8 cellular contexts compared by ENCODE assay signal in genomic region chr17:27333410-27333980, GRCh38. TPM values are rescaled to one million over a fixed set of nuclear protein-coding genes. Genes with fewer than 3 reads are reported as not detected.
A peak's percentile ranks its signal among the peaks of the same experiment; 100 is the strongest.
DNase-seq lines count a peak whose midpoint lies in the region; ATAC-seq lines count a peak whose summit lies in the region.

No MANE protein-coding gene starts in this region.

- H3K4me3 ChIP-seq in HUES48 (ENCODE audit: low read depth, low read length), result peak overlapping the region; percentile 67
- peak overlapping the region; percentile 56 for H3K4me3 ChIP-seq in right cardiac atrium (ENCODE audit: low read length)

- no peaks in the 10 kb centered on the region for H3K27me3 ChIP-seq in HUES48 (ENCODE audit: control insufficient read depth, insufficient read depth, low read length)
- H3K27me3 ChIP-seq in right cardiac atrium (ENCODE audit: control insufficient read depth, insufficient read depth), result no peaks in the 10 kb centered on the region

- intact Hi-C loops in right cardiac atrium (cut with DNase I), result loop anchor here in 3 of 4 donors (2.0 to 5.0 kb wide), 4 partner anchors 36 to 97 kb away; partner anchors contain the start of gene WSB1 (in 1 of the 3)

- H3K4me1 Mint-ChIP-seq in activated T-cell treated with anti-CD3 and anti-CD28 coated beads, Interleukin-2, amount 50 U/mL, for 24 hours (ENCODE audit: low read depth), result peaks cover 22% of the 10 kb centered on the region
- H3K4me1 Mint-ChIP-seq in stimulated activated memory B cell treated with anti-CD40 and anti-IgM and Interleukin-4, amounts not matched to agents 10 μg/mL and 1 μg/mL and 100 μg/mL, for 72 hours, result peaks cover 52% of the 10 kb centered on the region

- no peak for ATAC-seq in right cardiac atrium
- peak; percentile 41 for ATAC-seq in stimulated activated memory B cell treated with anti-CD40 and anti-IgM and Interleukin-4, amounts not matched to agents 10 μg/mL and 1 μg/mL and 100 μg/mL, for 72 hours
- no peak for ATAC-seq in HG03432 (IDR thresholded peaks at IDR 0.05; ENCODE audit: unreplicated experiment)

- H3K36me3 Mint-ChIP-seq in activated T-cell treated with anti-CD3 and anti-CD28 coated beads, Interleukin-2, amount 50 U/mL, for 24 hours (ENCODE audit: low read depth), result no peaks in the 10 kb centered on the region
- no peaks in the 10 kb centered on the region for H3K36me3 Mint-ChIP-seq in stimulated activated memory B cell treated with anti-CD40 and anti-IgM and Interleukin-4, amounts not matched to agents 10 μg/mL and 1 μg/mL and 100 μg/mL, for 72 hours

- H3K27ac ChIP-seq in HUES48 (ENCODE audit: low read depth, low read length) (peak overlapping the region; percentile 83), right cardiac atrium (ENCODE audit: low read length) (peak overlapping the region; percentile 99)

- H3K9ac ChIP-seq in HUES48 (ENCODE audit: low read depth, low read length), result peak overlapping the region; percentile 70

- H3K4me1 ChIP-seq in HUES48 (ENCODE audit: control insufficient read depth, insufficient read depth, low read length), result peaks cover 25% of the 10 kb centered on the region
- peaks cover 2% of the 10 kb centered on the region for H3K4me1 ChIP-seq in right cardiac atrium (ENCODE audit: control insufficient read depth, insufficient read depth, low read length)

- peak overlapping the region; percentile 78 for H3K4me3 Mint-ChIP-seq in activated T-cell treated with anti-CD3 and anti-CD28 coated beads, Interleukin-2, amount 50 U/mL, for 24 hours
- H3K4me3 Mint-ChIP-seq in stimulated activated memory B cell treated with anti-CD40 and anti-IgM and Interleukin-4, amounts not matched to agents 10 μg/mL and 1 μg/mL and 100 μg/mL, for 72 hours, result peak overlapping the region; percentile 84

- peak overlapping the region; percentile 92 for H3K27ac Mint-ChIP-seq in activated T-cell treated with anti-CD3 and anti-CD28 coated beads, Interleukin-2, amount 50 U/mL, for 24 hours
- peak overlapping the region; percentile 96 for H3K27ac Mint-ChIP-seq in stimulated activated memory B cell treated with anti-CD40 and anti-IgM and Interleukin-4, amounts not matched to agents 10 μg/mL and 1 μg/mL and 100 μg/mL, for 72 hours

- 35% methylated on average over 11 of the region's 11 CpGs for WGBS in right cardiac atrium

- H3K36me3 ChIP-seq in HUES48 (ENCODE audit: control insufficient read depth, insufficient read depth, low read length), result no peaks in the 10 kb centered on the region

- H3K27me3 Mint-ChIP-seq in activated T-cell treated with anti-CD3 and anti-CD28 coated beads, Interleukin-2, amount 50 U/mL, for 24 hours, result no peaks in the 10 kb centered on the region
- H3K27me3 Mint-ChIP-seq in stimulated activated memory B cell treated with anti-CD40 and anti-IgM and Interleukin-4, amounts not matched to agents 10 μg/mL and 1 μg/mL and 100 μg/mL, for 72 hours, result no peaks in the 10 kb centered on the region

- in situ Hi-C loops in ACHN (cut with HindIII; ENCODE audit: low pct_ligation_motif_present, low pct_unique_long_range_greater_than_20kb, low sequenced_read_pairs), result loop anchor here (25.0 kb wide), 2 partner anchors 96 to 229 kb away; no protein-coding TSS in a partner anchor

- DNase-seq in activated T-cell treated with anti-CD3 and anti-CD28 coated beads, Interleukin-2, amount 50 U/mL, for 24 hours, result no peak
- DNase-seq in right cardiac atrium, result peak in 1 of 3 donors; percentile 62
- DNase-seq in ACHN, result no peak
- no peak for DNase-seq in NCI-H2227 (lab: John Stamatoyannopoulos, UW; ENCODE audit: unreplicated experiment)
- DNase-seq in SKM-1 treated with dmso at 0.1 percent for 144 hours (lab: John Stamatoyannopoulos, UW; ENCODE audit: unreplicated experiment), result no peak

- H3K9me3 ChIP-seq in HUES48 (ENCODE audit: control insufficient read depth, insufficient read depth, low read length) (no peaks in the 10 kb centered on the region), right cardiac atrium (ENCODE audit: control insufficient read depth, low read length) (no peaks in the 10 kb centered on the region)

- H3K9me3 Mint-ChIP-seq in activated T-cell treated with anti-CD3 and anti-CD28 coated beads, Interleukin-2, amount 50 U/mL, for 24 hours, result no peaks in the 10 kb centered on the region
- no peaks in the 10 kb centered on the region for H3K9me3 Mint-ChIP-seq in stimulated activated memory B cell treated with anti-CD40 and anti-IgM and Interleukin-4, amounts not matched to agents 10 μg/mL and 1 μg/mL and 100 μg/mL, for 72 hours

RNA-seq across cellular contexts. Expression of gene WSB1, which starts 39.6 kb away (rescaled TPM):
- total RNA-seq in right cardiac atrium, result 100 to 1,000 TPM in 1 of 4 donors, 10 to 100 TPM in 3; 74.6 to 130 (median 91.7) TPM
- polyA plus RNA-seq in right cardiac atrium, result 65.6 TPM
